Comparison of ENCODE assay signal across 10 cellular contexts in genomic region chr4:25207997-25208396, GRCh38.
"Had no signal": no experiment of that assay in that cellular context is flagged by ENCODE, and none has a peak within 500 bp of the region (broad histone marks: within the 10 kb centered on the region; RNA-seq: fewer than 3 reads in every experiment).

No MANE protein-coding gene starts in this region.

- H3K9ac ChIP-seq: GM23248 had no signal

- H2AFZ ChIP-seq: GM23248 had no signal

- H3K4me1 ChIP-seq: HAP-1 had no signal

- H3K36me3 ChIP-seq: HAP-1 had no signal

- ATAC-seq: HCT116, K562 had no signal

- H3K4me3 ChIP-seq: GM23248, HAP-1, K562 had no signal

- H3K27ac ChIP-seq: GM23248, HL-60 had no signal

- DNase-seq: GM23248, GOT3, H7, HFFc6, IMR-90, KG1 had no signal

- H3K9me3 ChIP-seq: HAP-1 had no signal

- FAIRE-seq: K562 had no signal
